7 cellular contexts compared by ENCODE assay signal in the genomic region with DNA sequence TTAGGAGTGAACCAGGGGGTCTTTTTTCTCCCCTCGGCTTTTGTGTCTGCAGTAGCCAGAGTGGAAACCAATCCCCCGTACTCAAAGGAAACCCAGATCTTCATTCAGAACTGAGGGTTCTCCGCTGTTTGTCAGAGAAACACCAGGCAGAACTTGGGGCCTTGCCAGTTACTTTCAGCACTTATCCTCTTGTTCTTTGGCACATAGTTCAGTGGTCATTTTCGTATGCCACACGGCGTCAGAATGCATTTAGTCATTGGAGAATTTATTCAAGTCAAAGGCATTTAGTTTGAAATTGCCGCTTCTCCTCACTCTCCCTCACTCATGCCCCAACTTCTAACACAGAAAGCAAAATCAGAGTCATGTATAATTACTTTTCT.
A peak's percentile ranks its signal among the peaks of the same experiment; 100 is the strongest.
DNase-seq lines count a peak whose midpoint lies in the region; ATAC-seq and TF ChIP-seq lines count a peak whose summit lies in the region.

No MANE protein-coding gene starts in this region.

- peak overlapping the region; percentile 59; the same call in 1 of the 2 replicates for H3K14ac ChIP-seq in IMR-90 (replicated peaks; ENCODE audit: low read depth, low read length)

- peak overlapping the region; percentile 7; the same call in 1 of the 2 replicates for H3K4ac ChIP-seq in IMR-90 (ENCODE audit: low read depth, low read length)

- no peak overlapping the region for H3K9ac ChIP-seq in IMR-90 (ENCODE audit: low read depth, low read length)

- WGBS in IMR-90 (ENCODE audit: extremely low coverage in 2 of 2, insufficient read length in 1 of 2), 2 experiments, result no CpG with 5 or more reads among the region's 7 CpGs

- H3K9me3 ChIP-seq in IMR-90 (ENCODE audit: control insufficient read depth, insufficient read depth, low read length) (no peaks in the 10 kb centered on the region), left lung (no peaks in the 10 kb centered on the region)

- H2BK20ac ChIP-seq in IMR-90 (ENCODE audit: low read depth, low read length), result peak overlapping the region; percentile 8; the same call in 1 of the 2 replicates

- in situ Hi-C loops in IMR-90 (cut with MboI; ENCODE audit: low sequenced_read_pairs), result no loop called here
- in situ Hi-C loops in astrocyte of the cerebellum (cut with HindIII; ENCODE audit: low sequenced_read_pairs), result no loop called here

- no peaks in the 10 kb centered on the region for H4K20me1 ChIP-seq in IMR-90 (ENCODE audit: insufficient read depth, low read length)

- H3K27ac ChIP-seq in IMR-90 (ENCODE audit: insufficient read depth, low read length), result peak overlapping the region; percentile 20; the same call in 1 of the 2 replicates
- H3K27ac ChIP-seq in left lung, result peak overlapping the region; percentile 79 to 83

- TF ChIP-seq CTCF in IMR-90 (conservative IDR thresholded peaks at IDR 0.05; ENCODE audit: low read depth, low read length), result no peak
- no peak for TF ChIP-seq CTCF in astrocyte of the cerebellum (IDR thresholded peaks at IDR 0.05; ENCODE audit: low read depth, low read length, missing control alignments)
- TF ChIP-seq CTCF in left lung (IDR thresholded peaks at IDR 0.05), result no peak

- no peak overlapping the region for H3K18ac ChIP-seq in IMR-90 (ENCODE audit: low read depth, low read length)

- BruUV-seq in IMR-90 (replicated peaks; lab: Mats Ljungman, UMichigan), result no TSS peak

- H4K5ac ChIP-seq in IMR-90 (ENCODE audit: low read depth, low read length), result 0 out of 2 replicates have a peak overlapping the region, but pooled peaks have one; percentile 32

- peak overlapping the region in 1 of 2 experiments; percentile 59; a peak in 1 of 4 replicates for H4K8ac ChIP-seq in IMR-90 (ENCODE audit: low read depth in 2 of 2, low read length in 2 of 2)

- H2BK5ac ChIP-seq in IMR-90 (ENCODE audit: low read depth, low read length, poor library complexity, severe bottlenecking), result no peak overlapping the region

- H3K23ac ChIP-seq in IMR-90 (ENCODE audit: low read depth, low read length), result peak overlapping the region; percentile 10; the same call in 1 of the 2 replicates

- dilution Hi-C loops in IMR-90 (cut with HindIII; ENCODE audit: low sequenced_read_pairs, unreplicated experiment), result no loop called here

- H3K4me2 ChIP-seq in IMR-90 (ENCODE audit: low read depth, low read length), result no peak overlapping the region

- intact Hi-C loops in IMR-90 (cut with micrococcal nuclease) (no loop called here), left lung (cut with DNase I) (no loop called here)

- peak overlapping the region; percentile 63 for H2AFZ ChIP-seq in IMR-90 (replicated peaks; ENCODE audit: low read length, poor library complexity)

- H3K4me1 ChIP-seq in IMR-90 (ENCODE audit: control insufficient read depth, insufficient read depth, low read length) (peaks cover 13% of the 10 kb centered on the region), left lung (peaks cover 8 to 28% of the 10 kb centered on the region in 2 donors)

- H2AK9ac ChIP-seq in IMR-90 (replicated peaks; ENCODE audit: low read depth, low read length, poor library complexity), result no peak overlapping the region

- ATAC-seq in IMR-90 (ENCODE audit: low read depth), result peak; percentile 48
- ATAC-seq in left lung, result peak; percentile 55
- no peak for ATAC-seq in GM18861 (IDR thresholded peaks at IDR 0.05; ENCODE audit: unreplicated experiment)
- ATAC-seq in GM21723 (IDR thresholded peaks at IDR 0.05; ENCODE audit: unreplicated experiment), result no peak

- H3K56ac ChIP-seq in IMR-90 (ENCODE audit: extremely low read depth, insufficient read depth, low read length), result no peak overlapping the region

- H3K27me3 ChIP-seq in IMR-90 (ENCODE audit: control insufficient read depth, insufficient read depth, low read length) (no peaks in the 10 kb centered on the region), left lung (no peaks in the 10 kb centered on the region)

- peak overlapping the region; percentile 34; the same call in 1 of the 2 replicates for H4K91ac ChIP-seq in IMR-90 (ENCODE audit: insufficient read depth, low read depth, low read length)

- H2BK15ac ChIP-seq in IMR-90 (ENCODE audit: low read depth, low read length), result no peak overlapping the region

- H3K79me1 ChIP-seq in IMR-90 (ENCODE audit: low read depth in 1 of 2, low read length in 2 of 2), result peaks cover 3 to 7% of the 10 kb centered on the region in 2 experiments; a peak in 2 of 4 replicates

- H3K4me3 ChIP-seq in IMR-90 (ENCODE audit: insufficient read depth, low read depth, low read length) (no peak overlapping the region), astrocyte of the cerebellum (ENCODE audit: low read depth, low read length) (no peak overlapping the region), left lung (peak overlapping the region in 1 of 2 donors; percentile 29)

- TF ChIP-seq RAD21 in IMR-90 (IDR thresholded peaks at IDR 0.05; ENCODE audit: low read length), result no peak

- H2AK5ac ChIP-seq in IMR-90 (ENCODE audit: low read depth, low read length), result 0 out of 2 replicates have a peak overlapping the region, but pooled peaks have one; percentile 9

- CTCF ChIA-PET in IMR-90 (lab: Yijun Ruan, JAX), result no interaction called here

- POLR2A ChIA-PET in IMR-90 (lab: Charles Lee; ENCODE audit: unreplicated experiment), result no interaction called here

- peak; percentile 60 for DNase-seq in IMR-90
- peak; percentile 69 for DNase-seq in astrocyte of the cerebellum (ENCODE audit: low read depth)
- peak in 1 of 2 donors; percentile 55 for DNase-seq in left lung
- DNase-seq in superior temporal gyrus (ENCODE audit: extremely low spot score), result peak; percentile 57
- DNase-seq in effector CD4-positive, alpha-beta T cell, result no peak

- TF ChIP-seq POLR2A in IMR-90 (IDR thresholded peaks at IDR 0.05; ENCODE audit: low read depth, low read length), result no peak

- H3K36me3 ChIP-seq in IMR-90 (ENCODE audit: control insufficient read depth, insufficient read depth, low read length), result peaks cover 43% of the 10 kb centered on the region
- no peaks in the 10 kb centered on the region for H3K36me3 ChIP-seq in left lung

- H2BK120ac ChIP-seq in IMR-90 (ENCODE audit: low read depth, low read length), result peak overlapping the region; percentile 20; the same call in 1 of the 2 replicates

- H3K9me1 ChIP-seq in IMR-90 (ENCODE audit: insufficient read depth, low read length), result peaks cover 6% of the 10 kb centered on the region

TF ChIP-seq in IMR-90, 13 proteins besides CTCF, POLR2A, EP300 and RAD21:
- TF ChIP-seq RCOR1 (IDR thresholded peaks at IDR 0.05; ENCODE audit: insufficient replicate concordance, low read length) (no peak), MXI1 (IDR thresholded peaks at IDR 0.05; ENCODE audit: borderline replicate concordance, low read depth, low read length) (no peak), NFE2L2 (IDR thresholded peaks at IDR 0.05; ENCODE audit: low read depth, low read length) (no peak), BHLHE40 (IDR thresholded peaks at IDR 0.05; ENCODE audit: low read depth, low read length) (no peak), FOS (IDR thresholded peaks at IDR 0.05; ENCODE audit: low read depth, low read length) (no peak), MAFK (IDR thresholded peaks at IDR 0.05; ENCODE audit: low read depth, low read length) (no peak), SMC3 (IDR thresholded peaks at IDR 0.05; ENCODE audit: low read depth, low read length) (no peak)
- TF ChIP-seq, protein P1, sequence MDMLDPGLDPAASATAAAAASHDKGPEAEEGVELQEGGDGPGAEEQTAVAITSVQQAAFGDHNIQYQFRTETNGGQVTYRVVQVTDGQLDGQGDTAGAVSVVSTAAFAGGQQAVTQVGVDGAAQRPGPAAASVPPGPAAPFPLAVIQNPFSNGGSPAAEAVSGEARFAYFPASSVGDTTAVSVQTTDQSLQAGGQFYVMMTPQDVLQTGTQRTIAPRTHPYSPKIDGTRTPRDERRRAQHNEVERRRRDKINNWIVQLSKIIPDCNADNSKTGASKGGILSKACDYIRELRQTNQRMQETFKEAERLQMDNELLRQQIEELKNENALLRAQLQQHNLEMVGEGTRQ (IDR thresholded peaks at IDR 0.05; ENCODE audit: low read depth, low read length), result no peak
- TF ChIP-seq, protein P2, sequence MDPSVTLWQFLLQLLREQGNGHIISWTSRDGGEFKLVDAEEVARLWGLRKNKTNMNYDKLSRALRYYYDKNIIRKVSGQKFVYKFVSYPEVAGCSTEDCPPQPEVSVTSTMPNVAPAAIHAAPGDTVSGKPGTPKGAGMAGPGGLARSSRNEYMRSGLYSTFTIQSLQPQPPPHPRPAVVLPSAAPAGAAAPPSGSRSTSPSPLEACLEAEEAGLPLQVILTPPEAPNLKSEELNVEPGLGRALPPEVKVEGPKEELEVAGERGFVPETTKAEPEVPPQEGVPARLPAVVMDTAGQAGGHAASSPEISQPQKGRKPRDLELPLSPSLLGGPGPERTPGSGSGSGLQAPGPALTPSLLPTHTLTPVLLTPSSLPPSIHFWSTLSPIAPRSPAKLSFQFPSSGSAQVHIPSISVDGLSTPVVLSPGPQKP (IDR thresholded peaks at IDR 0.05; ENCODE audit: borderline replicate concordance, low read depth, low read length), result no peak

Comparison
In these comparisons a context has a peak if more than half of its experiments do, and no peak if none do; other contexts are left out.
1. ATAC-seq: peak in IMR-90 (single experiment) and left lung (single experiment); none in GM18861 (single experiment) and GM21723 (single experiment).